ENCODE assay signal across 8 cellular contexts in genomic region chr1:88061106-88061829, GRCh38.
DNase-seq lines count a peak whose midpoint lies in the region; ATAC-seq and TF ChIP-seq lines count a peak whose summit lies in the region.

No MANE protein-coding gene starts in this region.

- H3F3A ChIP-seq in OCI-LY1 (ENCODE audit: insufficient read depth, low read length) = no peaks in the 10 kb centered on the region

- H3K36me3 ChIP-seq in OCI-LY1 (ENCODE audit: insufficient read depth, low read length) = no peaks in the 10 kb centered on the region

- no peak overlapping the region for H3K9ac ChIP-seq in OCI-LY1 (ENCODE audit: low read length)

- H3K27me3 ChIP-seq in OCI-LY1 (ENCODE audit: insufficient read depth, low read length) = no peaks in the 10 kb centered on the region

- no peaks in the 10 kb centered on the region for H3K4me1 ChIP-seq in OCI-LY1 (ENCODE audit: insufficient read depth, low read length, severe bottlenecking)

- no peaks in the 10 kb centered on the region for H3K9me2 ChIP-seq in OCI-LY1 (ENCODE audit: low read depth, low read length)

- no peak overlapping the region for H3K4me3 ChIP-seq in OCI-LY1 (ENCODE audit: low read depth, low read length, poor library complexity, severe bottlenecking)

- TF ChIP-seq CTCF in OCI-LY1 (IDR thresholded peaks at IDR 0.05; ENCODE audit: low read length) = peak; percentile 67

- DNase-seq in AML-193 (lab: John Stamatoyannopoulos, UW) (peak; percentile 3 to 16), ecto neural progenitor cell (ENCODE audit: low spot score) (peak; percentile 60), medulla oblongata (ENCODE audit: extremely low spot score) (peak; percentile 61)
- DNase-seq in stimulated activated naive CD4-positive, alpha-beta T cell (lab: John Stamatoyannopoulos, UW) = no peak

- H3K79me2 ChIP-seq in OCI-LY1 (ENCODE audit: insufficient read depth, low read length) = no peaks in the 10 kb centered on the region

- no peak overlapping the region for H2AFZ ChIP-seq in OCI-LY1 (ENCODE audit: low read length)

- no peak overlapping the region for H3K4me2 ChIP-seq in OCI-LY1 (ENCODE audit: low read length)

- no peak overlapping the region for H3K27ac ChIP-seq in OCI-LY1 (ENCODE audit: low read depth, low read length, poor library complexity, severe bottlenecking)

- H3K9me3 ChIP-seq in OCI-LY1 (ENCODE audit: low read length) = no peaks in the 10 kb centered on the region

- no peaks in the 10 kb centered on the region for H4K20me1 ChIP-seq in OCI-LY1 (ENCODE audit: insufficient read depth, low read length)

- ATAC-seq in GM18498 (IDR thresholded peaks at IDR 0.05; ENCODE audit: unreplicated experiment) = peak; percentile 70
- peak; percentile 85 for ATAC-seq in HG03175 (IDR thresholded peaks at IDR 0.05; ENCODE audit: unreplicated experiment)
- no peak for ATAC-seq in HG03135 (IDR thresholded peaks at IDR 0.05; ENCODE audit: unreplicated experiment)

Comparison
In these comparisons a context has a peak if more than half of its experiments do, and no peak if none do; other contexts are left out.
1. DNase-seq: peak in AML-193 (2 of 2), ecto neural progenitor cell (single experiment) and medulla oblongata (single experiment); none in stimulated activated naive CD4-positive, alpha-beta T cell (0 of 6).